34 cellular contexts compared by ENCODE assay signal in genomic region chr11:44408141-44408540, GRCh38.
"Had no signal": no experiment of that assay in that cellular context is flagged by ENCODE, and none has a peak within 500 bp of the region (broad histone marks: within the 10 kb centered on the region; RNA-seq: fewer than 3 reads in every experiment).

No MANE protein-coding gene starts in this region.

- DNase-seq: activated B cell treated with CpG ODN at 0.5 μM for 24 hours; activated CD4-positive, alpha-beta memory T cell treated with anti-CD3 and anti-CD28 coated beads for 36 hours; activated CD4-positive, alpha-beta T cell treated with anti-CD3 and anti-CD28 coated beads for 4 hours; activated CD4-positive, alpha-beta T cell treated with anti-CD3 and anti-CD28 coated beads, Interleukin-2, amount 10 ng/mL, durations not matched to agents 24 days and 14 days; activated CD4-positive, alpha-beta T cell treated with anti-CD3 and anti-CD28 coated beads, Interleukin-2, amount 50 U/mL, for 1 hour; activated CD4-positive, alpha-beta T cell treated with anti-CD3 and anti-CD28 coated beads, Interleukin-2, amount 50 U/mL, for 4 hours; activated CD4-positive, CD25-positive, alpha-beta regulatory T cell treated with anti-CD3 and anti-CD28 coated beads, Interleukin-2, amount 50 U/mL, for 72 hours; activated CD8-positive, alpha-beta memory T cell treated with anti-CD3 and anti-CD28 coated beads, Interleukin-2, amount 50 U/mL, for 4 hours; activated CD8-positive, alpha-beta T cell treated with anti-CD3 and anti-CD28 coated beads for 36 hours; activated effector memory CD4-positive, alpha-beta T cell treated with anti-CD3 and anti-CD28 coated beads, Interleukin-2, amount 50 U/mL, for 16 hours; activated gamma-delta T cell treated with Interleukin-2 at 50 U/mL for 16 hours; activated naive CD4-positive, alpha-beta T cell; activated naive CD4-positive, alpha-beta T cell treated with anti-CD3 and anti-CD28 coated beads for 36 hours; activated naive CD8-positive, alpha-beta T cell treated with anti-CD3 and anti-CD28 coated beads, Interleukin-2, amount 10 ng/mL, durations not matched to agents 7 days and 5 days; activated naive CD8-positive, alpha-beta T cell treated with anti-CD3 and anti-CD28 coated beads, Interleukin-2, amount 50 U/mL, for 24 hours; activated T-cell treated with anti-CD3 and anti-CD28 coated beads for 4 hours; activated T-cell treated with anti-CD3 and anti-CD28 coated beads, Interleukin-2, amount 50 U/mL, for 1 hour; activated T-cell treated with anti-CD3 and anti-CD28 coated beads, Interleukin-2, amount 50 U/mL, for 4 hours; activated T-cell treated with anti-CD3 and anti-CD28 coated beads, Interleukin-2, amount 50 U/mL, for 72 hours; amygdala; anterior cingulate cortex; body of pancreas; brain microvascular endothelial cell; central memory CD4-positive, alpha-beta T cell; T-cell; T-helper 2 cell; T-helper 9 cell had no signal

- ATAC-seq: activated CD8-positive, alpha-beta T cell treated with anti-CD3 and anti-CD28 coated beads for 36 hours; activated naive CD8-positive, alpha-beta T cell treated with anti-CD3 and anti-CD28 coated beads, Interleukin-2, amount 50 U/mL, for 24 hours; activated T-cell treated with anti-CD3 and anti-CD28 coated beads, Interleukin-2, amount 50 U/mL, for 4 hours; activated T-cell treated with anti-CD3 and anti-CD28 coated beads, Interleukin-2, amount 50 U/mL, for 72 hours; activated T-helper 17 cell treated with anti-CD3 and anti-CD28 coated beads, Interleukin-2, amount 50 U/mL, for 72 hours; body of pancreas; T-cell had no signal

- H3K36me3 Mint-ChIP-seq: activated CD4-positive, alpha-beta memory T cell treated with anti-CD3 and anti-CD28 coated beads for 36 hours; activated naive CD4-positive, alpha-beta T cell treated with anti-CD3 and anti-CD28 coated beads, Interleukin-2, amount 50 U/mL, for 24 hours; activated naive CD8-positive, alpha-beta T cell; T-cell had no signal

- H3K4me1 ChIP-seq: body of pancreas, breast epithelium had no signal

- H3K36me3 ChIP-seq: brain microvascular endothelial cell, breast epithelium had no signal

- H3K4me3 ChIP-seq: body of pancreas, breast epithelium had no signal

- H3K4me3 Mint-ChIP-seq: activated B cell treated with CpG ODN at 0.5 μM for 24 hours; activated CD4-positive, alpha-beta memory T cell treated with anti-CD3 and anti-CD28 coated beads for 36 hours; activated CD4-positive, alpha-beta T cell treated with anti-CD3 and anti-CD28 coated beads, Interleukin-2, amount 10 ng/mL, durations not matched to agents 24 days and 14 days; activated CD8-positive, alpha-beta T cell treated with anti-CD3 and anti-CD28 coated beads for 36 hours; activated naive CD4-positive, alpha-beta T cell treated with anti-CD3 and anti-CD28 coated beads for 36 hours; activated naive CD4-positive, alpha-beta T cell treated with anti-CD3 and anti-CD28 coated beads, Interleukin-2, amount 50 U/mL, for 24 hours; activated naive CD8-positive, alpha-beta T cell; activated naive CD8-positive, alpha-beta T cell treated with anti-CD3 and anti-CD28 coated beads, Interleukin-2, amount 10 ng/mL, durations not matched to agents 7 days and 5 days; activated naive CD8-positive, alpha-beta T cell treated with anti-CD3 and anti-CD28 coated beads, Interleukin-2, amount 50 U/mL, for 24 hours; activated T-cell treated with anti-CD3 and anti-CD28 coated beads, Interleukin-2, amount 50 U/mL, for 4 hours; activated T-cell treated with anti-CD3 and anti-CD28 coated beads, Interleukin-2, amount 50 U/mL, for 72 hours; activated T-helper 1 cell treated with anti-CD3 and anti-CD28 coated beads, Interleukin-12 subunit alpha, Interleukin-12 subunit beta, Interleukin-2, Interleukin-4 antibody, amounts not matched to agents 30 ng/mL and 10 ng/mL and 1 ng/mL, durations not matched to agents 14 hours and 24 hours and 36 hours; activated T-helper 17 cell treated with anti-CD3 and anti-CD28 coated beads, Interleukin-2, amount 50 U/mL, for 72 hours; T-cell; T-helper 2 cell treated with Interferon-gamma antibody and Interleukin-4, amounts not matched to agents 5 μg/mL and 100 μg/mL, for 36 hours had no signal

- H3K4me1 Mint-ChIP-seq: activated CD4-positive, alpha-beta T cell treated with anti-CD3 and anti-CD28 coated beads, Interleukin-2, amount 10 ng/mL, durations not matched to agents 24 days and 14 days; activated naive CD4-positive, alpha-beta T cell treated with anti-CD3 and anti-CD28 coated beads, Interleukin-2, amount 50 U/mL, for 24 hours; activated naive CD8-positive, alpha-beta T cell treated with anti-CD3 and anti-CD28 coated beads, Interleukin-2, amount 10 ng/mL, durations not matched to agents 7 days and 5 days; activated naive CD8-positive, alpha-beta T cell treated with anti-CD3 and anti-CD28 coated beads, Interleukin-2, amount 50 U/mL, for 24 hours; activated T-helper 17 cell treated with anti-CD3 and anti-CD28 coated beads, Interleukin-2, amount 50 U/mL, for 72 hours; T-cell had no signal

- H3K27ac ChIP-seq: body of pancreas, brain microvascular endothelial cell, breast epithelium, VCaP had no signal

- H3K9me3 ChIP-seq: body of pancreas, breast epithelium had no signal

- H3K27ac Mint-ChIP-seq: activated B cell treated with CpG ODN at 0.5 μM for 24 hours; activated CD4-positive, alpha-beta memory T cell treated with anti-CD3 and anti-CD28 coated beads for 36 hours; activated CD4-positive, alpha-beta T cell treated with anti-CD3 and anti-CD28 coated beads, Interleukin-2, amount 10 ng/mL, durations not matched to agents 24 days and 14 days; activated CD8-positive, alpha-beta T cell treated with anti-CD3 and anti-CD28 coated beads for 36 hours; activated naive CD4-positive, alpha-beta T cell treated with anti-CD3 and anti-CD28 coated beads for 36 hours; activated naive CD4-positive, alpha-beta T cell treated with anti-CD3 and anti-CD28 coated beads, Interleukin-2, amount 50 U/mL, for 24 hours; activated naive CD8-positive, alpha-beta T cell; activated naive CD8-positive, alpha-beta T cell treated with anti-CD3 and anti-CD28 coated beads, Interleukin-2, amount 10 ng/mL, durations not matched to agents 7 days and 5 days; activated naive CD8-positive, alpha-beta T cell treated with anti-CD3 and anti-CD28 coated beads, Interleukin-2, amount 50 U/mL, for 24 hours; activated T-cell treated with anti-CD3 and anti-CD28 coated beads, Interleukin-2, amount 50 U/mL, for 72 hours; activated T-helper 1 cell treated with anti-CD3 and anti-CD28 coated beads, Interleukin-12 subunit alpha, Interleukin-12 subunit beta, Interleukin-2, Interleukin-4 antibody, amounts not matched to agents 30 ng/mL and 10 ng/mL and 1 ng/mL, durations not matched to agents 14 hours and 24 hours and 36 hours; activated T-helper 17 cell treated with anti-CD3 and anti-CD28 coated beads, Interleukin-2, amount 50 U/mL, for 72 hours; T-cell; T-helper 2 cell treated with Interferon-gamma antibody and Interleukin-4, amounts not matched to agents 5 μg/mL and 100 μg/mL, for 36 hours had no signal

- H3K27me3 ChIP-seq: body of pancreas, breast epithelium had no signal
